ENCODE assay signal across 14 cellular contexts in the genomic region with DNA sequence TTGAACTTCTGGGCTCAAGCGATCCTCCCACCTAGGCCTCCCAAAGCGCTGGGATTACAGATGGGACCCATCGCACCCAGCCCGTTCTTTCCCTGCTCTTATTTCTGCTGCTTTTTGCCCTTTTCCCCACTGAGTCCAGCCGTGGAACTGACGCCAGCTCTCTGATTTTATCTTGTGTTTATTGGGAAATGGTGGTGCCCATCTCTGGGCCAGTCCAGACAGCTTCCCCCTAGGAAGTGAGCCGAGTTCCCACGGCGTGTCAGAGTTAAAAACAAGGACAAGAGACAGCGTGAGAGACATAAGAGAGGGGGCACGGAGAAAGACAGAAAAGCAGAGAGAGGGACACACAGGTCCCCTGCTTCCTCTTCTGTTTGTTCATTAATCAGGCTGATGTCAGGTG. TPM values are rescaled to one million over a fixed set of nuclear protein-coding genes. Genes with fewer than 3 reads are reported as not detected.
"Had no signal": no experiment of that assay in that cellular context is flagged by ENCODE, and none has a peak within 500 bp of the region (broad histone marks: within the 10 kb centered on the region; RNA-seq: fewer than 3 reads in every experiment).

No MANE protein-coding gene starts in this region.

RNA-seq across cellular contexts. Expression of gene SPDYE1, which starts 19.6 kb away (rescaled TPM):
- total RNA-seq: occipital lobe, osteoblast, progenitor cell of endocrine pancreas, pulmonary artery endothelial cell, right atrium auricular region, sciatic nerve, smooth muscle cell, spleen, suprapubic skin, transverse colon, upper lobe of right lung, vagina had no signal
- polyA plus RNA-seq: neural cell, spleen, thymus had no signal
